10 cellular contexts compared by ENCODE assay signal in genomic region chr16:3460121-3460520, GRCh38. TPM values are rescaled to one million over a fixed set of nuclear protein-coding genes. Genes with fewer than 3 reads are reported as not detected.
A peak's percentile ranks its signal among the peaks of the same experiment; 100 is the strongest.
DNase-seq lines count a peak whose midpoint lies in the region; ATAC-seq and TF ChIP-seq lines count a peak whose summit lies in the region.
"Had no signal": no experiment of that assay in that cellular context is flagged by ENCODE, and none has a peak within 500 bp of the region (broad histone marks: within the 10 kb centered on the region; RNA-seq: fewer than 3 reads in every experiment).

No MANE protein-coding gene starts in this region.

- H3K27ac Mint-ChIP-seq in CD8-positive, alpha-beta T cell = peak overlapping the region; percentile 83

- H2AFZ ChIP-seq in neuron (ENCODE audit: low read depth, low read length) = no peak overlapping the region

- no peak for ATAC-seq in CD8-positive, alpha-beta T cell
- ATAC-seq in mucosa of descending colon = no peak
- no peak for ATAC-seq in HG03521 (IDR thresholded peaks at IDR 0.05; ENCODE audit: unreplicated experiment)
- ATAC-seq in left colon = no peak

- H3K27me3 Mint-ChIP-seq in CD8-positive, alpha-beta T cell (ENCODE audit: low read depth) = no peaks in the 10 kb centered on the region

- intact Hi-C loops in CD8-positive, alpha-beta T cell (cut with DNase I, micrococcal nuclease) = loop anchor here (2.0 to 5.0 kb wide), 2 partner anchors 293 to 401 kb away; no protein-coding TSS in a partner anchor
- intact Hi-C loops in mucosa of descending colon (cut with DNase I, micrococcal nuclease) = no loop called here
- intact Hi-C loops in left colon (cut with DNase I, micrococcal nuclease) = no loop called here

- no peaks in the 10 kb centered on the region for H3K27me3 ChIP-seq in CD8-positive, alpha-beta T cell (ENCODE audit: insufficient read depth, low read length)
- H3K27me3 ChIP-seq in endocrine pancreas (ENCODE audit: control insufficient read depth, insufficient read depth, low read length) (no peaks in the 10 kb centered on the region), neuron (ENCODE audit: insufficient read depth, low read length) (no peaks in the 10 kb centered on the region)

- peak overlapping the region; percentile 91 for H3K4me3 Mint-ChIP-seq in CD8-positive, alpha-beta T cell

- no peaks in the 10 kb centered on the region for H3K9me3 Mint-ChIP-seq in CD8-positive, alpha-beta T cell

- DNase-seq in CD8-positive, alpha-beta T cell = no peak
- DNase-seq in mucosa of descending colon (no peak), amniotic stem cell (lab: John Stamatoyannopoulos, UW) (no peak), left colon (no peak)
- DNase-seq: effector CD8-positive, alpha-beta T cell; NCI-H2227 treated with DMSO at 0.1 percent for 48 hours had no signal

- POLR2A ChIA-PET in CD8-positive, alpha-beta T cell (lab: Charles Lee) = interaction anchor here (1.1 kb wide), 1 partner anchor 325 kb away, joined by 3 read pairs; the partner anchor contains the start of gene ZNF213

- H3K4me3 ChIP-seq in CD8-positive, alpha-beta T cell (ENCODE audit: low read depth, low read length) = no peak overlapping the region
- peak overlapping the region; percentile 72 for H3K4me3 ChIP-seq in endocrine pancreas (ENCODE audit: control insufficient read depth, insufficient read depth, low read length)
- peak overlapping the region; percentile 64 for H3K4me3 ChIP-seq in neuron (ENCODE audit: low read length)
- no peak overlapping the region for H3K4me3 ChIP-seq in mucosa of descending colon

- CTCF ChIA-PET in CD8-positive, alpha-beta T cell (lab: Charles Lee) = interaction anchor here (1.2 to 2.3 kb wide), 5 partner anchors 40 to 429 kb away, joined by 4 to 7 read pairs (median 5); partner anchors contain the start of gene CLUAP1

- peaks cover 52% of the 10 kb centered on the region for H3K4me1 ChIP-seq in CD8-positive, alpha-beta T cell (ENCODE audit: insufficient read depth, low read length)
- peaks cover 16% of the 10 kb centered on the region for H3K4me1 ChIP-seq in endocrine pancreas (ENCODE audit: control insufficient read depth, insufficient read depth, low read length)
- peaks cover 31% of the 10 kb centered on the region for H3K4me1 ChIP-seq in neuron (ENCODE audit: insufficient read depth, low read length)
- H3K4me1 ChIP-seq in mucosa of descending colon (ENCODE audit: low read depth) = peaks cover 46% of the 10 kb centered on the region

- H3K36me3 ChIP-seq in CD8-positive, alpha-beta T cell (ENCODE audit: insufficient read depth, low read length) = no peaks in the 10 kb centered on the region
- no peaks in the 10 kb centered on the region for H3K36me3 ChIP-seq in KOPT-K1 (ENCODE audit: insufficient read depth, low read length)
- no peaks in the 10 kb centered on the region for H3K36me3 ChIP-seq in endocrine pancreas (ENCODE audit: control insufficient read depth, insufficient read depth, low read length)
- H3K36me3 ChIP-seq in neuron (ENCODE audit: insufficient read depth, low read length) = peaks cover under 1% of the 10 kb centered on the region
- no peaks in the 10 kb centered on the region for H3K36me3 ChIP-seq in mucosa of descending colon (ENCODE audit: low read depth)

- H3K9ac ChIP-seq in endocrine pancreas (ENCODE audit: control insufficient read depth, insufficient read depth, low read length) = no peak overlapping the region

- peak overlapping the region; percentile 76 for H3K27ac ChIP-seq in CD8-positive, alpha-beta T cell (ENCODE audit: low read depth, low read length)
- peak overlapping the region; percentile 96 for H3K27ac ChIP-seq in KOPT-K1 (ENCODE audit: low read depth, low read length, poor library complexity, severe bottlenecking)

- no peak for TF ChIP-seq CTCF in CD8-positive, alpha-beta T cell (IDR thresholded peaks at IDR 0.05)
- TF ChIP-seq CTCF in mucosa of descending colon (IDR thresholded peaks at IDR 0.05) = no peak

- H3K9me3 ChIP-seq in CD8-positive, alpha-beta T cell (ENCODE audit: low read length) = no peaks in the 10 kb centered on the region
- no peaks in the 10 kb centered on the region for H3K9me3 ChIP-seq in KOPT-K1 (ENCODE audit: insufficient read depth, low read length, poor library complexity, severe bottlenecking)
- no peaks in the 10 kb centered on the region for H3K9me3 ChIP-seq in endocrine pancreas (ENCODE audit: control insufficient read depth, low read length)
- peaks cover 3% of the 10 kb centered on the region for H3K9me3 ChIP-seq in neuron (ENCODE audit: low read length)
- no peaks in the 10 kb centered on the region for H3K9me3 ChIP-seq in mucosa of descending colon

- peaks cover 64% of the 10 kb centered on the region for H3K4me1 Mint-ChIP-seq in CD8-positive, alpha-beta T cell (ENCODE audit: low read depth)

- peaks cover 2% of the 10 kb centered on the region for H3K36me3 Mint-ChIP-seq in CD8-positive, alpha-beta T cell

RNA-seq across cellular contexts. Expression of gene NAA60, which starts 16.6 kb away (rescaled TPM):
- 10 to 100 TPM; 45.4 to 48.0 TPM for total RNA-seq in CD8-positive, alpha-beta T cell
- 10 to 100 TPM; 72.2 to 94.7 (median 83.3) TPM for total RNA-seq in mucosa of descending colon
- total RNA-seq in left colon = 10 to 100 TPM; 76.5 to 85.3 TPM

RNA-seq across cellular contexts. Expression of gene ZNF597, which starts 16.8 kb away (rescaled TPM):
- total RNA-seq in CD8-positive, alpha-beta T cell = 1 to 10 TPM; 4.5 to 4.6 TPM
- 1 to 10 TPM; 1.9 TPM for total RNA-seq in mucosa of descending colon
- 1 to 10 TPM; 1.5 to 1.6 TPM for total RNA-seq in left colon

RNA-seq across cellular contexts. Expression of gene C16orf90, which starts 35.2 kb away (rescaled TPM):
- not detected for total RNA-seq in CD8-positive, alpha-beta T cell
- not detected for total RNA-seq in mucosa of descending colon
- not detected for total RNA-seq in left colon

RNA-seq across cellular contexts. Expression of gene CLUAP1, which starts 40.7 kb away (rescaled TPM):
- total RNA-seq in CD8-positive, alpha-beta T cell = 1 to 10 TPM; 5.6 to 6.0 TPM
- total RNA-seq in mucosa of descending colon = 10 to 100 TPM in 2 of 3 donors, 1 to 10 TPM in 1; 8.3 to 37.3 (median 10.8) TPM
- 10 to 100 TPM in 1 of 2 donors, 1 to 10 TPM in 1; 9.2 to 11.5 TPM for total RNA-seq in left colon

RNA-seq across cellular contexts. Expression of gene ZNF174, which starts 59.1 kb away (rescaled TPM):
- total RNA-seq in CD8-positive, alpha-beta T cell = 1 to 10 TPM; 4.5 to 6.4 TPM
- total RNA-seq in mucosa of descending colon (10 to 100 TPM in 1 of 3 donors, 1 to 10 TPM in 2; 7.5 to 14.5 (median 8.0) TPM), left colon (1 to 10 TPM; 7.6 to 7.7 TPM)

Comparison
In these comparisons a context has a peak if more than half of its experiments do, and no peak if none do; other contexts are left out.
1. H3K4me3 ChIP-seq: peak in endocrine pancreas (single experiment) and neuron (single experiment); none in CD8-positive, alpha-beta T cell (single experiment) and mucosa of descending colon (single experiment).
2. intact Hi-C loops: an anchor here in CD8-positive, alpha-beta T cell (2.0 to 5.0 kb wide); none called in mucosa of descending colon and left colon.